8 cellular contexts compared by ENCODE assay signal in the genomic region with DNA sequence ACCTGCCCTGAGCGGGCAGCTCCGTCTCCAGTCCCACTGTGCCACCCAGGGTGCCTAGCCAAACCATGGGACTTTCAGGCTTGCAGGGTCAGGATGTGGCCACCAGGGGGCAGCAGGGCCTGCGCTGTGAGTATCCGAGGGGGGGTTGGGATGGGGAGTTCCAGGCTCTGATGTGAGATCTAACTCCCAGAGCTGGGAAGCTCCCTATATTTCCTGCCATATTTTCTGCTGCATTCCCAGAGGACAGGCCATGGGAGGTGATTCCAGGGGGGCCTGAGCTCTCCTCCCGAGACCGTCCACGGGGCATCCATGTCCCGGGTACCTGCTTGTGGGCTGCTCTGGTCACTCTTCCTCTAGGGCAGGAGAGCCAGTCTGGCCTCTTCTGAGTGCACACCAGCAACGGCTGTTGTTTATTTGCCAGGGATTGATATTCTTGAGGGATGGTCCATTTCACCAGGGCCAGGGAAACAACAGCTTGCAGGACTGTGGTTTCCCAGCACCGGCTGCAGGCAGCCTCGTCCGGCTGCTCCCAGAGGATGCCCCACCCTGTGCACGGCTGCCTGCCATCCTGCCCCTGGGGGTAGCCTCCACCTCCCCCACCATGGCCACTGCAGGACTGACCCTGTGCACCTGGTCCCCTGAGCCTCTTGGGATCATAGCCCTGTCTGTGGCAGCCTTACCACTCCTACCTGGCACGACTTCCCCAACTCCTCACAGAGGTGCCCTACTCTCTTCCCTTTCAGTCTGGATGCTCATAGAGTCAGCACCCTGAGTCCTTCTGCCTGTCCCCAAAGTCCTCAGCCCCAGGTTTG. TPM values are rescaled to one million over a fixed set of nuclear protein-coding genes. Genes with fewer than 3 reads are reported as not detected.
DNase-seq lines count a peak whose midpoint lies in the region; ATAC-seq and TF ChIP-seq lines count a peak whose summit lies in the region.

No MANE protein-coding gene starts in this region.

- no peaks in the 10 kb centered on the region for H3K36me3 Mint-ChIP-seq in neural progenitor cell
- H3K36me3 Mint-ChIP-seq in stimulated activated naive CD8-positive, alpha-beta T cell treated with anti-CD3 and anti-CD28 coated beads, Interleukin-15, Interleukin-2, amounts not matched to agents 100 ng/mL and 50 ng/mL, for 24 hours (ENCODE audit: low read depth): no peaks in the 10 kb centered on the region

- no peak overlapping the region for H3K4me3 Mint-ChIP-seq in neural progenitor cell
- H3K4me3 Mint-ChIP-seq in stimulated activated naive CD8-positive, alpha-beta T cell treated with anti-CD3 and anti-CD28 coated beads, Interleukin-15, Interleukin-2, amounts not matched to agents 100 ng/mL and 50 ng/mL, for 24 hours: peak overlapping the region; percentile 23

- peak; percentile 86 to 97 (median 90) for TF ChIP-seq CTCF in Peyer's patch (IDR thresholded peaks at IDR 0.05)
- TF ChIP-seq CTCF in fibroblast of lung (conservative IDR thresholded peaks at IDR 0.05 in 1 of 2, IDR thresholded peaks at IDR 0.05 in 1 of 2; ENCODE audit: low read depth in 1 of 2, low read length in 2 of 2): peak; percentile 78 to 93
- peak; percentile 98 for TF ChIP-seq CTCF in neural progenitor cell (IDR thresholded peaks at IDR 0.05)

- H3K27me3 ChIP-seq in BLaER1 treated with 17β-estradiol and CSF1 and Interleukin-3, amounts not matched to agents 10 nM and 100 nM: no peaks in the 10 kb centered on the region
- no peaks in the 10 kb centered on the region for H3K27me3 ChIP-seq in Peyer's patch
- H3K27me3 ChIP-seq in fibroblast of lung (ENCODE audit: control insufficient read depth, insufficient read depth, low read length): no peaks in the 10 kb centered on the region
- H3K27me3 ChIP-seq in neural progenitor cell: no peaks in the 10 kb centered on the region

- no peaks in the 10 kb centered on the region for H3F3A ChIP-seq in neural progenitor cell (ENCODE audit: low read depth)

- H3K27ac Mint-ChIP-seq in neural progenitor cell: no peak overlapping the region
- H3K27ac Mint-ChIP-seq in stimulated activated naive CD8-positive, alpha-beta T cell treated with anti-CD3 and anti-CD28 coated beads, Interleukin-15, Interleukin-2, amounts not matched to agents 100 ng/mL and 50 ng/mL, for 24 hours: no peak overlapping the region

- peaks cover 24% of the 10 kb centered on the region for H3K4me1 Mint-ChIP-seq in neural progenitor cell
- H3K4me1 Mint-ChIP-seq in stimulated activated naive CD8-positive, alpha-beta T cell treated with anti-CD3 and anti-CD28 coated beads, Interleukin-15, Interleukin-2, amounts not matched to agents 100 ng/mL and 50 ng/mL, for 24 hours (ENCODE audit: low read depth): peaks cover 16% of the 10 kb centered on the region

- H3K27me3 Mint-ChIP-seq in neural progenitor cell (ENCODE audit: insufficient read depth, low read depth): peaks cover 6% of the 10 kb centered on the region
- no peaks in the 10 kb centered on the region for H3K27me3 Mint-ChIP-seq in stimulated activated naive CD8-positive, alpha-beta T cell treated with anti-CD3 and anti-CD28 coated beads, Interleukin-15, Interleukin-2, amounts not matched to agents 100 ng/mL and 50 ng/mL, for 24 hours

- DNase-seq in HCEC 1CT (peak; percentile 2), Peyer's patch (peak; percentile 67 to 88 (median 84)), activated T-helper 1 cell treated with Interleukin-2 at 50 U/mL for 16 hours (ENCODE audit: low read depth) (peak; percentile 58), fibroblast of lung (ENCODE audit: low read depth in 2 of 2) (peak; percentile 25 to 44), neural progenitor cell (ENCODE audit: low spot score) (peak; percentile 85)

- peak overlapping the region; percentile 89 to 98 (median 96) for H3K4me2 ChIP-seq in BLaER1 treated with 17β-estradiol and CSF1 and Interleukin-3, amounts not matched to agents 10 nM and 100 nM
- H3K4me2 ChIP-seq in fibroblast of lung (ENCODE audit: extremely low read depth, insufficient read depth, low read length) (no peak overlapping the region), neural progenitor cell (peak overlapping the region; percentile 52)

- H3K79me2 ChIP-seq in fibroblast of lung (ENCODE audit: control insufficient read depth, insufficient read depth, low read length) (no peaks in the 10 kb centered on the region), neural progenitor cell (ENCODE audit: low read depth) (no peaks in the 10 kb centered on the region)

- peak overlapping the region in 6 of 11 experiments; percentile 6 to 69 (median 55); a peak in 11 of 22 replicates for H3K27ac ChIP-seq in BLaER1 treated with 17β-estradiol and CSF1 and Interleukin-3, amounts not matched to agents 10 nM and 100 nM
- no peak overlapping the region for H3K27ac ChIP-seq in Peyer's patch
- no peak overlapping the region for H3K27ac ChIP-seq in fibroblast of lung (ENCODE audit: insufficient read depth, low read length)
- H3K27ac ChIP-seq in neural progenitor cell: no peak overlapping the region

- H3K9me3 ChIP-seq in BLaER1 treated with 17β-estradiol and CSF1 and Interleukin-3, amounts not matched to agents 10 nM and 100 nM (replicated peaks in 1 of 11): 0 out of 22 replicates have a peak, but pooled peaks cover 0 to 8% (median 0%) of the 10 kb centered on the region in 11 experiments
- H3K9me3 ChIP-seq in Peyer's patch: no peaks in the 10 kb centered on the region
- H3K9me3 ChIP-seq in fibroblast of lung (ENCODE audit: control insufficient read depth, insufficient read depth, low read depth, low read length): no peaks in the 10 kb centered on the region
- H3K9me3 ChIP-seq in neural progenitor cell (ENCODE audit: low read depth): no peaks in the 10 kb centered on the region

- no peaks in the 10 kb centered on the region for H3K36me3 ChIP-seq in BLaER1 treated with 17β-estradiol and CSF1 and Interleukin-3, amounts not matched to agents 10 nM and 100 nM
- H3K36me3 ChIP-seq in Peyer's patch (no peaks in the 10 kb centered on the region), fibroblast of lung (ENCODE audit: control insufficient read depth, insufficient read depth, low read length) (no peaks in the 10 kb centered on the region), neural progenitor cell (no peaks in the 10 kb centered on the region)

- peaks cover 0 to 6% (median 0%) of the 10 kb centered on the region in 11 experiments; a peak in 3 of 22 replicates for H4K20me1 ChIP-seq in BLaER1 treated with 17β-estradiol and CSF1 and Interleukin-3, amounts not matched to agents 10 nM and 100 nM
- H4K20me1 ChIP-seq in fibroblast of lung (ENCODE audit: control insufficient read depth, extremely low read depth, insufficient read depth, low read length): no peaks in the 10 kb centered on the region
- H4K20me1 ChIP-seq in neural progenitor cell (ENCODE audit: low read depth): no peaks in the 10 kb centered on the region

- H3K4me1 ChIP-seq in BLaER1 treated with 17β-estradiol and CSF1 and Interleukin-3, amounts not matched to agents 10 nM and 100 nM: peaks cover 22 to 35% (median 29%) of the 10 kb centered on the region in 10 experiments
- H3K4me1 ChIP-seq in Peyer's patch (peaks cover 0 to 17% (median 8%) of the 10 kb centered on the region in 4 donors), fibroblast of lung (ENCODE audit: control insufficient read depth, extremely low read depth, insufficient read depth, low read length) (no peaks in the 10 kb centered on the region), neural progenitor cell (peaks cover 15% of the 10 kb centered on the region)

- ATAC-seq in HG03097 (IDR thresholded peaks at IDR 0.05; ENCODE audit: low FRiP score, unreplicated experiment): no peak

- H2AFZ ChIP-seq in fibroblast of lung (ENCODE audit: low read length) (no peak overlapping the region), neural progenitor cell (replicated peaks) (no peak overlapping the region)

- H3K9ac ChIP-seq in BLaER1 treated with 17β-estradiol and CSF1 and Interleukin-3, amounts not matched to agents 10 nM and 100 nM: peak overlapping the region in 9 of 11 experiments; percentile 24 to 58 (median 46); a peak in 15 of 22 replicates
- H3K9ac ChIP-seq in fibroblast of lung (ENCODE audit: insufficient read depth, low read length): no peak overlapping the region
- H3K9ac ChIP-seq in neural progenitor cell: no peak overlapping the region

- H3K9me3 Mint-ChIP-seq in neural progenitor cell: no peaks in the 10 kb centered on the region
- H3K9me3 Mint-ChIP-seq in stimulated activated naive CD8-positive, alpha-beta T cell treated with anti-CD3 and anti-CD28 coated beads, Interleukin-15, Interleukin-2, amounts not matched to agents 100 ng/mL and 50 ng/mL, for 24 hours: no peaks in the 10 kb centered on the region

- no peak for TF ChIP-seq POLR2A in Peyer's patch (IDR thresholded peaks at IDR 0.05)

- H3K4me3 ChIP-seq in BLaER1 treated with 17β-estradiol and CSF1 and Interleukin-3, amounts not matched to agents 10 nM and 100 nM: peak overlapping the region in 8 of 10 experiments; percentile 20 to 59 (median 39); a peak in 13 of 20 replicates
- H3K4me3 ChIP-seq in Peyer's patch (peak overlapping the region in 1 of 4 donors; percentile 10), fibroblast of lung (replicated peaks in 1 of 4; ENCODE audit: control extremely low read depth in 1 of 4, insufficient read depth in 1 of 4, low read depth in 3 of 4, low read length in 4 of 4) (no peak overlapping the region), neural progenitor cell (no peak overlapping the region)

RNA-seq across cellular contexts. Expression of a gene that starts 1.2 kb away (rescaled TPM):
- total RNA-seq in Peyer's patch (1 to 10 TPM in 1 of 4 donors, under 1 TPM in 2, not detected in 1; 0.53 to 1.1 (median 0.85) TPM), fibroblast of lung (not detected in 2 replicates), neural progenitor cell (ENCODE audit: low replicate concordance) (0.93 TPM in 1 of 2 replicates, not detected in the other)
- not detected in 2 replicates for polyA plus RNA-seq in fibroblast of lung
- polyA plus RNA-seq in fibroblast of lung (2012): not detected in 2 replicates
- not detected in 2 replicates for polyA minus RNA-seq in fibroblast of lung (ENCODE audit: low replicate concordance)

RNA-seq across cellular contexts. Expression of a gene that starts 6.9 kb away (rescaled TPM):
- not detected for total RNA-seq in Peyer's patch
- total RNA-seq in fibroblast of lung: under 0.01 TPM in 1 of 2 replicates, not detected in the other
- polyA plus RNA-seq in fibroblast of lung: not detected in 2 replicates
- polyA plus RNA-seq in fibroblast of lung (2012): not detected in 2 replicates
- not detected in 2 replicates for polyA minus RNA-seq in fibroblast of lung (ENCODE audit: low replicate concordance)
- total RNA-seq in neural progenitor cell (ENCODE audit: low replicate concordance): 10.8 and 36.8 TPM in 2 replicates

RNA-seq across cellular contexts. Expression of a gene that starts 42.5 kb away (rescaled TPM):
- total RNA-seq in Peyer's patch (10 to 100 TPM in 1 of 4 donors, 1 to 10 TPM in 3; 2.1 to 31.4 (median 8.6) TPM), fibroblast of lung (under 0.01 TPM in 1 of 2 replicates, not detected in the other), neural progenitor cell (ENCODE audit: low replicate concordance) (0.15 and 0.62 TPM in 2 replicates)
- not detected in 2 replicates for polyA plus RNA-seq in fibroblast of lung
- not detected in 2 replicates for polyA plus RNA-seq in fibroblast of lung (2012)
- not detected in 2 replicates for polyA minus RNA-seq in fibroblast of lung (ENCODE audit: low replicate concordance)

Comparison
In these comparisons a context has a peak if more than half of its experiments do, and no peak if none do; other contexts are left out.
1. H3K27ac ChIP-seq: peak in BLaER1 treated with 17β-estradiol and CSF1 and Interleukin-3, amounts not matched to agents 10 nM and 100 nM (6 of 11); none in Peyer's patch (0 of 4), fibroblast of lung (single experiment) and neural progenitor cell (single experiment).
2. H3K4me3 ChIP-seq: peak in BLaER1 treated with 17β-estradiol and CSF1 and Interleukin-3, amounts not matched to agents 10 nM and 100 nM (8 of 10); none in fibroblast of lung (0 of 4) and neural progenitor cell (single experiment).
3. H3K9ac ChIP-seq: peak in BLaER1 treated with 17β-estradiol and CSF1 and Interleukin-3, amounts not matched to agents 10 nM and 100 nM (9 of 11); none in fibroblast of lung (single experiment) and neural progenitor cell (single experiment).
4. DNase-seq: peak in every context shown above with its lines; median percentile 85 in neural progenitor cell; 84 in Peyer's patch; 58 in activated T-helper 1 cell treated with Interleukin-2 at 50 U/mL for 16 hours; 34 in fibroblast of lung; 2 in HCEC 1CT.
5. Peak in every context shown above with its lines, with median percentiles within 50 percentile points of each other: CTCF ChIP-seq.